In genomic region chr3:187063286-187064081, GRCh38 we compare ENCODE assay signal across 9 cellular contexts.
A peak's percentile ranks its signal among the peaks of the same experiment; 100 is the strongest.
DNase-seq lines count a peak whose midpoint lies in the region; ATAC-seq and TF ChIP-seq lines count a peak whose summit lies in the region.
"Had no signal": no experiment of that assay in that cellular context is flagged by ENCODE, and none has a peak within 500 bp of the region (broad histone marks: within the 10 kb centered on the region; RNA-seq: fewer than 3 reads in every experiment).

No MANE protein-coding gene starts in this region.

- CTCF ChIA-PET in PC-3 (lab: Charles Lee) = interaction anchor here (0.6 kb wide), 1 partner anchor 100 kb away, joined by 3 read pairs; no protein-coding TSS in a partner anchor

- H3K4me1 ChIP-seq in GM23338 (ENCODE audit: insufficient read depth) (peaks cover 25% of the 10 kb centered on the region), PC-3 (ENCODE audit: insufficient read depth, low read length) (peaks cover 45% of the 10 kb centered on the region)

- ATAC-seq in GM23338 (peak; percentile 11; the same call in 1 of the 3 replicates), PC-3 (peak; percentile 51), HG03280 (IDR thresholded peaks at IDR 0.05; ENCODE audit: unreplicated experiment) (no peak), GM21737 (IDR thresholded peaks at IDR 0.05; ENCODE audit: unreplicated experiment) (no peak)

- no peaks in the 10 kb centered on the region for H3K9me3 ChIP-seq in PC-3 (ENCODE audit: low read length)

- H3K27me3 ChIP-seq in GM23338 (ENCODE audit: insufficient read depth) (no peaks in the 10 kb centered on the region), PC-3 (ENCODE audit: low read length) (no peaks in the 10 kb centered on the region)

- H3K27ac ChIP-seq in GM23338 (ENCODE audit: low read depth) (peak overlapping the region; percentile 52), PC-3 (ENCODE audit: low read length) (peak overlapping the region; percentile 97)

- H3K4me1 Mint-ChIP-seq in GM23338 (peaks cover 41% of the 10 kb centered on the region), endothelial cell (ENCODE audit: unreplicated experiment) (peaks cover 42% of the 10 kb centered on the region)

- H3K4me3 ChIP-seq in GM23338 = no peak overlapping the region; the same call in 1 of the 2 replicates
- H3K4me3 ChIP-seq in PC-3 (ENCODE audit: low read length) = peak overlapping the region; percentile 33; the same call in 1 of the 2 replicates

- intact Hi-C loops in PC-3 (cut with micrococcal nuclease) = loop anchor here (2.0 kb wide), 3 partner anchors 73 to 215 kb away; partner anchors contain the start of gene ST6GAL1

- DNase-seq in GM23338 (ENCODE audit: low spot score) (peak; percentile 37), PC-3 (peak; percentile 92), endothelial cell (ENCODE audit: low spot score) (no peak), renal cortical epithelial cell (ENCODE audit: low read depth) (peak; percentile 47), NCI-H524 treated with DMSO at 0.1 percent for 48 hours (lab: John Stamatoyannopoulos, UW) (no peak)
- DNase-seq in NK-92 treated with Interleukin-12 subunit alpha and Interleukin-12 subunit beta, amount 100 ng/mL, for 24 hours (lab: John Stamatoyannopoulos, UW) = no peak
- DNase-seq: stimulated activated CD4-positive, alpha-beta T cell treated with anti-CD3 and anti-CD28 coated beads, Interleukin-2, amount 100 ng/mL, for 24 hours had no signal

- H3K4me3 Mint-ChIP-seq in GM23338 (peak overlapping the region; percentile 11; the same call in 1 of the 3 replicates), endothelial cell (ENCODE audit: unreplicated experiment) (peak overlapping the region; percentile 40)

- 0 out of 2 replicates have a peak, but pooled peaks cover 2% of the 10 kb centered on the region for H3F3A ChIP-seq in GM23338 (replicated peaks; ENCODE audit: low read depth)
- H3F3A ChIP-seq in PC-3 (ENCODE audit: low read length, unreplicated experiment) = peaks cover 15% of the 10 kb centered on the region

- H3K27ac Mint-ChIP-seq in GM23338 (peak overlapping the region; percentile 85), endothelial cell (ENCODE audit: unreplicated experiment) (peak overlapping the region; percentile 89)

- H4K20me1 ChIP-seq in GM23338 (replicated peaks; ENCODE audit: insufficient read depth) (no peaks in the 10 kb centered on the region), PC-3 (ENCODE audit: low read length) (no peaks in the 10 kb centered on the region)

- peaks cover 5% of the 10 kb centered on the region for H3K27me3 Mint-ChIP-seq in GM23338 (ENCODE audit: insufficient read depth, low read depth, poor library complexity)
- H3K27me3 Mint-ChIP-seq in endothelial cell (ENCODE audit: unreplicated experiment) = no peaks in the 10 kb centered on the region

- peak overlapping the region; percentile 55 for H3K4me2 ChIP-seq in GM23338
- H3K4me2 ChIP-seq in PC-3 (ENCODE audit: low read length) = peak overlapping the region; percentile 66

- BruUV-seq in PC-3 (replicated peaks; lab: Mats Ljungman, UMichigan) = TSS peak; percentile 53

- POLR2A ChIA-PET in PC-3 (lab: Charles Lee; ENCODE audit: unreplicated experiment) = interaction anchor here (0.6 kb wide), 1 partner anchor 494 kb away, joined by 4 read pairs; no protein-coding TSS in a partner anchor

- TF ChIP-seq CTCF in GM23338 (conservative IDR thresholded peaks at IDR 0.05; ENCODE audit: low read depth in 2 of 2) (no peak), PC-3 (conservative IDR thresholded peaks at IDR 0.05; ENCODE audit: low read depth, low read length) (peak; percentile 45), endothelial cell (IDR thresholded peaks at IDR 0.05; ENCODE audit: unreplicated experiment) (no peak)

- no peaks in the 10 kb centered on the region for H3K79me2 ChIP-seq in GM23338 (replicated peaks; ENCODE audit: insufficient read depth)
- no peaks in the 10 kb centered on the region for H3K79me2 ChIP-seq in PC-3 (ENCODE audit: low read length)

- peaks cover 63% of the 10 kb centered on the region for H3K36me3 Mint-ChIP-seq in GM23338 (ENCODE audit: low read depth)
- H3K36me3 Mint-ChIP-seq in endothelial cell (ENCODE audit: low read depth, unreplicated experiment) = peaks cover 19% of the 10 kb centered on the region

- H3K9ac ChIP-seq in PC-3 (ENCODE audit: low read length) = peak overlapping the region; percentile 77

- H3K9me3 Mint-ChIP-seq in GM23338 (peaks cover 9% of the 10 kb centered on the region), endothelial cell (ENCODE audit: unreplicated experiment) (no peaks in the 10 kb centered on the region)

- H3K36me3 ChIP-seq in GM23338 (ENCODE audit: insufficient read depth) (peaks cover 6% of the 10 kb centered on the region; the same call in 1 of the 2 replicates), PC-3 (ENCODE audit: low read depth, low read length) (no peaks in the 10 kb centered on the region)

- H2AFZ ChIP-seq in GM23338 (no peak overlapping the region), PC-3 (ENCODE audit: low read length) (0 out of 2 replicates have a peak overlapping the region, but pooled peaks have one; percentile 40)

- no peaks in the 10 kb centered on the region for H3K9me2 ChIP-seq in GM23338 (ENCODE audit: insufficient read depth)
- H3K9me2 ChIP-seq in PC-3 (replicated peaks; ENCODE audit: low read length) = no peaks in the 10 kb centered on the region

TF ChIP-seq in GM23338, 12 proteins besides CTCF, POLR2A, EP300 and RAD21 (continues in another document):
- no peak for TF ChIP-seq JUNB (IDR thresholded peaks at IDR 0.05; ENCODE audit: unreplicated experiment)
- TF ChIP-seq REST (IDR thresholded peaks at IDR 0.05; ENCODE audit: unreplicated experiment) = no peak

Comparison
In these comparisons a context has a peak if more than half of its experiments do, and no peak if none do; other contexts are left out.
1. ATAC-seq: peak in GM23338 (single experiment) and PC-3 (single experiment); none in HG03280 (single experiment) and GM21737 (single experiment).
2. DNase-seq: peak in GM23338 (single experiment), PC-3 (single experiment) and renal cortical epithelial cell (single experiment); none in endothelial cell (single experiment), NK-92 treated with Interleukin-12 subunit alpha and Interleukin-12 subunit beta, amount 100 ng/mL, for 24 hours (single experiment) and NCI-H524 treated with DMSO at 0.1 percent for 48 hours (single experiment).